Comparison of ENCODE assay signal across 20 cellular contexts in the genomic region with DNA sequence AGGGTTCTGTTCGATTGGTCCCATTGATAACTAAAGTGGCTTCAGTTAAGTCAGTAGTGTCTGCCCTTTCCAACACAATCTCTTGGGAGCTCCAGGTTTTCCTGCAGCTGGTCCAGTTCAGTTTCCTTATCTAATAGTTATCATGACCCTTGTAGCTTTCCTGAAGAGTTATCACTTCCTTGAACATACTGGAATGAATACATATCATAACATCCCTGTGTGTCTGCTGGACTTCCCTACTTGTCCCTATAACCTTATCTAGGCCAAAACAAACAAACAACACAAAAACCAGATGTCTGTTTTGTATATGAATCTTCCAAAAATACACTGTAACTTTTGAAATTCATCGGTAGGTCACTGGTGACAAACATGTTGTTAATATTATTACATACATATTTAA.
DNase-seq lines count a peak whose midpoint lies in the region; ATAC-seq and TF ChIP-seq lines count a peak whose summit lies in the region.
"Had no signal": no experiment of that assay in that cellular context is flagged by ENCODE, and none has a peak within 500 bp of the region (broad histone marks: within the 10 kb centered on the region; RNA-seq: fewer than 3 reads in every experiment).

No MANE protein-coding gene starts in this region.

- ATAC-seq in left ventricle myocardium superior (no peak), GM18858 (IDR thresholded peaks at IDR 0.05; ENCODE audit: unreplicated experiment) (no peak)
- ATAC-seq: activated naive CD8-positive, alpha-beta T cell treated with anti-CD3 and anti-CD28 coated beads, Interleukin-2, amount 50 U/mL, for 24 hours; activated T-helper 17 cell treated with anti-CD3 and anti-CD28 coated beads, Interleukin-2, amount 50 U/mL, for 72 hours; left lobe of liver had no signal

- POLR2A ChIA-PET in Caco-2 (lab: Charles Lee) = no interaction called here

- H3K4me1 ChIP-seq in left ventricle myocardium inferior = peaks cover 21% of the 10 kb centered on the region
- peaks cover 34% of the 10 kb centered on the region for H3K4me1 ChIP-seq in SJSA1 (replicated peaks)
- H3K4me1 ChIP-seq in Caco-2 = no peaks in the 10 kb centered on the region
- H3K4me1 ChIP-seq: vagina had no signal

- no peak for DNase-seq in left ventricle myocardium inferior
- no peak for DNase-seq in left ventricle myocardium superior
- DNase-seq in SJSA1 (ENCODE audit: low read depth in 1 of 2, low spot score in 2 of 2) = no peak
- no peak for DNase-seq in glutamatergic neuron
- DNase-seq in Caco-2 = no peak
- no peak for DNase-seq in activated T-cell treated with anti-CD3 and anti-CD28 coated beads, Interleukin-2, amount 50 U/mL, for 1 hour
- DNase-seq in stimulated activated naive CD4-positive, alpha-beta T cell (lab: John Stamatoyannopoulos, UW) = no peak
- DNase-seq: activated naive CD8-positive, alpha-beta T cell treated with anti-CD3 and anti-CD28 coated beads, Interleukin-2, amount 50 U/mL, for 24 hours; dorsolateral prefrontal cortex; erythroblast; GOT3; NCI-H1694; NCI-H226; occipital lobe had no signal

- TF ChIP-seq CTCF in left ventricle myocardium inferior (IDR thresholded peaks at IDR 0.05; ENCODE audit: borderline replicate concordance) = no peak
- TF ChIP-seq CTCF in glutamatergic neuron (IDR thresholded peaks at IDR 0.05; ENCODE audit: partially characterized antibody, unreplicated experiment) = no peak
- no peak for TF ChIP-seq CTCF in Caco-2 (IDR thresholded peaks at IDR 0.05; ENCODE audit: insufficient read depth in 1 of 2, low read depth in 1 of 2, low read length in 1 of 2, severe bottlenecking in 1 of 2, unreplicated experiment in 1 of 2)

- CTCF ChIA-PET in Caco-2 (lab: Charles Lee) = no interaction called here

- H3K36me3 ChIP-seq in left ventricle myocardium inferior = no peaks in the 10 kb centered on the region
- no peaks in the 10 kb centered on the region for H3K36me3 ChIP-seq in SJSA1
- no peaks in the 10 kb centered on the region for H3K36me3 ChIP-seq in Caco-2 (ENCODE audit: control insufficient read depth, insufficient read depth, low read length)
- H3K36me3 ChIP-seq: right atrium auricular region, suprapubic skin, vagina had no signal

- H3K4me3 Mint-ChIP-seq in glutamatergic neuron (ENCODE audit: unreplicated experiment) (no peak overlapping the region), Caco-2 (ENCODE audit: unreplicated experiment) (no peak overlapping the region)
- H3K4me3 Mint-ChIP-seq: activated naive CD8-positive, alpha-beta T cell treated with anti-CD3 and anti-CD28 coated beads, Interleukin-2, amount 50 U/mL, for 24 hours had no signal

- H3K4me1 Mint-ChIP-seq in glutamatergic neuron (ENCODE audit: low read depth, unreplicated experiment) (peaks cover 71% of the 10 kb centered on the region), Caco-2 (ENCODE audit: low read depth, unreplicated experiment) (no peaks in the 10 kb centered on the region)

- H3K9me3 Mint-ChIP-seq in glutamatergic neuron (ENCODE audit: unreplicated experiment) (no peaks in the 10 kb centered on the region), Caco-2 (ENCODE audit: unreplicated experiment) (no peaks in the 10 kb centered on the region)
- H3K9me3 Mint-ChIP-seq: activated naive CD8-positive, alpha-beta T cell treated with anti-CD3 and anti-CD28 coated beads, Interleukin-2, amount 50 U/mL, for 24 hours; activated T-helper 17 cell treated with anti-CD3 and anti-CD28 coated beads, Interleukin-2, amount 50 U/mL, for 72 hours had no signal

- H3K4me3 ChIP-seq in left ventricle myocardium inferior (no peak overlapping the region), SJSA1 (no peak overlapping the region), Caco-2 (ENCODE audit: low read depth, low read length) (no peak overlapping the region)
- H3K4me3 ChIP-seq: right atrium auricular region, suprapubic skin, vagina had no signal

- H3K9me3 ChIP-seq in left ventricle myocardium inferior (replicated peaks) (no peaks in the 10 kb centered on the region), SJSA1 (replicated peaks) (no peaks in the 10 kb centered on the region), Caco-2 (no peaks in the 10 kb centered on the region)
- H3K9me3 ChIP-seq: right atrium auricular region, suprapubic skin, vagina had no signal

- H3K27me3 Mint-ChIP-seq in glutamatergic neuron (ENCODE audit: unreplicated experiment) (no peaks in the 10 kb centered on the region), Caco-2 (ENCODE audit: insufficient read depth, unreplicated experiment) (peaks cover 4% of the 10 kb centered on the region)
- H3K27me3 Mint-ChIP-seq: activated naive CD8-positive, alpha-beta T cell treated with anti-CD3 and anti-CD28 coated beads, Interleukin-2, amount 50 U/mL, for 24 hours; activated T-helper 17 cell treated with anti-CD3 and anti-CD28 coated beads, Interleukin-2, amount 50 U/mL, for 72 hours had no signal

- BruUV-seq in Caco-2 (replicated peaks; lab: Mats Ljungman, UMichigan) = no TSS peak

- intact Hi-C loops in left ventricle myocardium inferior (cut with micrococcal nuclease) (no loop called here), left ventricle myocardium superior (cut with micrococcal nuclease) (no loop called here), Caco-2 (cut with micrococcal nuclease; ENCODE audit: unreplicated experiment) (no loop called here)

- H3K36me3 Mint-ChIP-seq in glutamatergic neuron (ENCODE audit: unreplicated experiment) (no peaks in the 10 kb centered on the region), Caco-2 (ENCODE audit: insufficient read depth, unreplicated experiment) (no peaks in the 10 kb centered on the region)

- no peaks in the 10 kb centered on the region for H3K27me3 ChIP-seq in left ventricle myocardium inferior (ENCODE audit: low read depth)
- no peaks in the 10 kb centered on the region for H3K27me3 ChIP-seq in SJSA1 (replicated peaks)
- H3K27me3 ChIP-seq in Caco-2 (replicated peaks; ENCODE audit: control insufficient read depth, insufficient read depth, low read length) = no peaks in the 10 kb centered on the region; the same call in 1 of the 2 replicates
- H3K27me3 ChIP-seq: dorsolateral prefrontal cortex, right atrium auricular region, suprapubic skin, vagina had no signal

- H3K27ac ChIP-seq in left ventricle myocardium inferior (replicated peaks) = peak overlapping the region; percentile 51
- H3K27ac ChIP-seq in SJSA1 = 0 out of 2 replicates have a peak overlapping the region, but pooled peaks have one; percentile 93
- H3K27ac ChIP-seq: right atrium auricular region, suprapubic skin, vagina had no signal

- H3K27ac Mint-ChIP-seq in glutamatergic neuron (ENCODE audit: unreplicated experiment) = peak overlapping the region; percentile 59
- H3K27ac Mint-ChIP-seq in Caco-2 (ENCODE audit: unreplicated experiment) = no peak overlapping the region
- H3K27ac Mint-ChIP-seq: activated naive CD8-positive, alpha-beta T cell treated with anti-CD3 and anti-CD28 coated beads, Interleukin-2, amount 50 U/mL, for 24 hours; activated T-helper 17 cell treated with anti-CD3 and anti-CD28 coated beads, Interleukin-2, amount 50 U/mL, for 72 hours had no signal
